In the genomic region with DNA sequence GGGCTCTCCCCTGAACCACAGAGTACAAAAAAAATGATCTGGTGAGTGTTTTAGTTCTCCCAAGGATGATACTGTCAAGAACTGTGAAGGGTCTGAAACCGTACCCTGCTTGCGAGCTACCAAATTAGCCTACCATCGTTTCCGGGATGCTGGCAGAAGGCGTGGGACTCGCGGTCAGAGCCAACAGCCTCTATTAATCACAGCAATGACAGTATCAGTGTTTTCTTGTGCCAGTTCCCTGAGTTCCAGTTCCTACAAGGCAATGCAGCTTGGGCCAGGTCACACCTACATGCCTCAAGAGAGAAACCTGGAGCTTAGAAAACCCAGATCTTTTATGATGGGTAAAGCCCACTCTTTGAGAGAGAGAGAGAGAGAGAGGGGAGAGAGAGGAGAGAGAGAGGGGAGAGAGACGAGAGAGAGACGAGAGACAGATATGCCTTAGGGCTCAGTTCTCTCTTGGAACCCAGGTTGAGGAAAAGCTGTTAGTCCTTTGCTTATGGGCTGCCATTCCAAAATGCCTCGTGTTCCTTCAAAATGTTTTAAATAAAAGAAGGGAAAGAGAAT, we compare ENCODE assay signal across 13 cellular contexts.
DNase-seq lines count a peak whose midpoint lies in the region; ATAC-seq, FAIRE-seq and TF ChIP-seq lines count a peak whose summit lies in the region.
"Had no signal": no experiment of that assay in that cellular context is flagged by ENCODE, and none has a peak within 500 bp of the region (broad histone marks: within the 10 kb centered on the region; RNA-seq: fewer than 3 reads in every experiment).

No MANE protein-coding gene starts in this region.

- no peaks in the 10 kb centered on the region for H3K9me2 ChIP-seq in SU-DHL-6 (replicated peaks; ENCODE audit: insufficient read depth, low read length)

- H3K4me3 ChIP-seq in SU-DHL-6 (ENCODE audit: insufficient read depth, low read length, poor library complexity, severe bottlenecking) (no peak overlapping the region), right atrium auricular region (no peak overlapping the region), small intestine (ENCODE audit: low read depth in 1 of 2, low read length in 2 of 2) (no peak overlapping the region)

- no peak for ATAC-seq in activated naive CD4-positive, alpha-beta T cell treated with anti-CD3 and anti-CD28 coated beads, Interleukin-2, amount 50 U/mL, for 72 hours

- DNase-seq in activated naive CD4-positive, alpha-beta T cell treated with anti-CD3 and anti-CD28 coated beads, Interleukin-2, amount 10 ng/mL, durations not matched to agents 7 days and 5 days = no peak
- DNase-seq in activated naive CD4-positive, alpha-beta T cell treated with anti-CD3 and anti-CD28 coated beads, Interleukin-2, amount 50 U/mL, for 72 hours (ENCODE audit: low spot score in 2 of 2) = no peak
- DNase-seq in right atrium auricular region (ENCODE audit: low spot score) (no peak), small intestine (peak; percentile 67), germinal center (ENCODE audit: low spot score) (no peak), SIG-M5 treated with dmso at 0.1 percent for 504 hours (lab: John Stamatoyannopoulos, UW; ENCODE audit: unreplicated experiment) (no peak), COLO668 (lab: John Stamatoyannopoulos, UW; ENCODE audit: unreplicated experiment) (no peak)
- DNase-seq: kidney glomerular epithelial cell; stimulated activated CD4-positive, alpha-beta T cell treated with anti-CD3 and anti-CD28 coated beads, Interleukin-2, amount 100 ng/mL, for 48 hours; stimulated activated naive CD4-positive, alpha-beta T cell treated with Interleukin-2 at 50 U/mL for 16 hours; T1000 had no signal

- CTCF ChIA-PET in activated naive CD4-positive, alpha-beta T cell treated with anti-CD3 and anti-CD28 coated beads, Interleukin-2, amount 10 ng/mL, durations not matched to agents 7 days and 5 days (lab: Charles Lee) = no interaction called here

- WGBS in small intestine, 3 donors = 27 to 65% (median 44%) methylated on average over 10 of the region's 10 CpGs

- H3K4me1 Mint-ChIP-seq in activated naive CD4-positive, alpha-beta T cell treated with anti-CD3 and anti-CD28 coated beads, Interleukin-2, amount 10 ng/mL, durations not matched to agents 7 days and 5 days = peaks cover 74% of the 10 kb centered on the region

- no peak overlapping the region for H3K9ac ChIP-seq in SU-DHL-6 (ENCODE audit: low read length)
- H3K9ac ChIP-seq: KMS-11 had no signal

- H3K4me3 Mint-ChIP-seq in activated naive CD4-positive, alpha-beta T cell treated with anti-CD3 and anti-CD28 coated beads, Interleukin-2, amount 10 ng/mL, durations not matched to agents 7 days and 5 days = peak overlapping the region; percentile 58

- H3K36me3 Mint-ChIP-seq in activated naive CD4-positive, alpha-beta T cell treated with anti-CD3 and anti-CD28 coated beads, Interleukin-2, amount 10 ng/mL, durations not matched to agents 7 days and 5 days = peaks cover 30% of the 10 kb centered on the region
- H3K36me3 Mint-ChIP-seq in activated naive CD4-positive, alpha-beta T cell treated with anti-CD3 and anti-CD28 coated beads, Interleukin-2, amount 50 U/mL, for 72 hours = peaks cover 16 to 22% of the 10 kb centered on the region in 2 donors

- H3K27ac ChIP-seq in SU-DHL-6 (ENCODE audit: low read depth, low read length) (no peak overlapping the region), right atrium auricular region (peak overlapping the region; percentile 42 to 71), small intestine (ENCODE audit: low read depth in 1 of 2, low read length in 1 of 2) (no peak overlapping the region)
- H3K27ac ChIP-seq: KMS-11 had no signal

- TF ChIP-seq CTCF in SU-DHL-6 (IDR thresholded peaks at IDR 0.05; ENCODE audit: insufficient read depth, low read length, poor library complexity, severe bottlenecking) (no peak), right atrium auricular region (IDR thresholded peaks at IDR 0.05) (no peak)

- peaks cover 24% of the 10 kb centered on the region for H3F3A ChIP-seq in SU-DHL-6 (ENCODE audit: insufficient read depth)

- H3K27me3 Mint-ChIP-seq in activated naive CD4-positive, alpha-beta T cell treated with anti-CD3 and anti-CD28 coated beads, Interleukin-2, amount 10 ng/mL, durations not matched to agents 7 days and 5 days = no peaks in the 10 kb centered on the region

- H3K4me2 ChIP-seq in SU-DHL-6 (ENCODE audit: low read depth, low read length, poor library complexity, severe bottlenecking) = peak overlapping the region; percentile 54
- H3K4me2 ChIP-seq: KMS-11 had no signal

- no peaks in the 10 kb centered on the region for H3K36me3 ChIP-seq in SU-DHL-6 (ENCODE audit: low read length)
- peaks cover 9% of the 10 kb centered on the region for H3K36me3 ChIP-seq in right atrium auricular region
- H3K36me3 ChIP-seq in small intestine (ENCODE audit: control insufficient read depth in 2 of 2, insufficient read depth in 2 of 2, low read length in 2 of 2) = no peaks in the 10 kb centered on the region

- peaks cover 12% of the 10 kb centered on the region for H3K9me3 Mint-ChIP-seq in activated naive CD4-positive, alpha-beta T cell treated with anti-CD3 and anti-CD28 coated beads, Interleukin-2, amount 10 ng/mL, durations not matched to agents 7 days and 5 days
- H3K9me3 Mint-ChIP-seq in activated naive CD4-positive, alpha-beta T cell treated with anti-CD3 and anti-CD28 coated beads, Interleukin-2, amount 50 U/mL, for 72 hours = peaks cover 8 to 18% of the 10 kb centered on the region in 2 donors

- H3K27ac Mint-ChIP-seq in activated naive CD4-positive, alpha-beta T cell treated with anti-CD3 and anti-CD28 coated beads, Interleukin-2, amount 10 ng/mL, durations not matched to agents 7 days and 5 days = peak overlapping the region; percentile 77
- peak overlapping the region in 1 of 2 donors; percentile 65 for H3K27ac Mint-ChIP-seq in activated naive CD4-positive, alpha-beta T cell treated with anti-CD3 and anti-CD28 coated beads, Interleukin-2, amount 50 U/mL, for 72 hours

- H3K79me2 ChIP-seq in SU-DHL-6 (ENCODE audit: insufficient read depth, low read length) = no peaks in the 10 kb centered on the region

- H3K27me3 ChIP-seq in SU-DHL-6 (ENCODE audit: low read length) (no peaks in the 10 kb centered on the region), right atrium auricular region (no peaks in the 10 kb centered on the region), small intestine (ENCODE audit: control insufficient read depth in 2 of 2, insufficient read depth in 2 of 2, low read length in 2 of 2) (no peaks in the 10 kb centered on the region)

- H4K20me1 ChIP-seq in SU-DHL-6 (ENCODE audit: low read depth, low read length) = no peaks in the 10 kb centered on the region

- FAIRE-seq in small intestine (lab: Jason Lieb, UNC) = no peak

- no peak overlapping the region for H2AFZ ChIP-seq in SU-DHL-6 (ENCODE audit: low read depth, low read length, severe bottlenecking)

- H3K9me3 ChIP-seq in SU-DHL-6 (ENCODE audit: insufficient read depth, low read length) (no peaks in the 10 kb centered on the region), right atrium auricular region (no peaks in the 10 kb centered on the region), small intestine (ENCODE audit: control insufficient read depth, low read depth) (no peaks in the 10 kb centered on the region)

- H3K4me1 ChIP-seq in right atrium auricular region = peaks cover 0 to 73% of the 10 kb centered on the region in 2 donors
- peaks cover 0 to 6% of the 10 kb centered on the region in 2 donors for H3K4me1 ChIP-seq in small intestine (ENCODE audit: control insufficient read depth in 2 of 2, insufficient read depth in 1 of 2, low read depth in 1 of 2, low read length in 1 of 2)

Comparison
In these comparisons a context has a peak if more than half of its experiments do, and no peak if none do; other contexts are left out.
1. H3K27ac ChIP-seq: peak in right atrium auricular region (2 of 2); none in SU-DHL-6 (single experiment) and small intestine (0 of 2).